ENCODE assay signal across 8 cellular contexts in genomic region chr1:204286841-204287387, GRCh38.
A peak's percentile ranks its signal among the peaks of the same experiment; 100 is the strongest.
DNase-seq lines count a peak whose midpoint lies in the region; ATAC-seq and TF ChIP-seq lines count a peak whose summit lies in the region.

No MANE protein-coding gene starts in this region.

- H3K4me1 ChIP-seq in A673 (ENCODE audit: insufficient read depth, low read length, poor library complexity, severe bottlenecking): peaks cover 17% of the 10 kb centered on the region
- H3K4me1 ChIP-seq in endocrine pancreas (ENCODE audit: control insufficient read depth, insufficient read depth, low read length): peaks cover 6% of the 10 kb centered on the region

- no peaks in the 10 kb centered on the region for H3K9me3 ChIP-seq in A673 (ENCODE audit: low read depth, low read length, poor library complexity, severe bottlenecking)
- no peaks in the 10 kb centered on the region for H3K9me3 ChIP-seq in endocrine pancreas (ENCODE audit: control insufficient read depth, low read length)

- H3K27ac Mint-ChIP-seq in activated CD4-positive, alpha-beta T cell treated with anti-CD3 and anti-CD28 coated beads for 36 hours: peak overlapping the region; percentile 87
- peak overlapping the region; percentile 65 to 80 for H3K27ac Mint-ChIP-seq in natural killer cell treated with Interleukin-12 subunit alpha and Interleukin-12 subunit beta and Interleukin-15 and Interleukin-18, amount 100 ng/mL, for 72 hours

- peaks cover 3% of the 10 kb centered on the region for H3K27me3 Mint-ChIP-seq in activated CD4-positive, alpha-beta T cell treated with anti-CD3 and anti-CD28 coated beads for 36 hours
- peaks cover 17 to 24% of the 10 kb centered on the region in 2 donors for H3K27me3 Mint-ChIP-seq in natural killer cell treated with Interleukin-12 subunit alpha and Interleukin-12 subunit beta and Interleukin-15 and Interleukin-18, amount 100 ng/mL, for 72 hours

- peak overlapping the region; percentile 50 for H3K4me3 Mint-ChIP-seq in activated CD4-positive, alpha-beta T cell treated with anti-CD3 and anti-CD28 coated beads for 36 hours
- peak overlapping the region; percentile 87 for H3K4me3 Mint-ChIP-seq in natural killer cell treated with Interleukin-12 subunit alpha and Interleukin-12 subunit beta and Interleukin-15 and Interleukin-18, amount 100 ng/mL, for 72 hours

- intact Hi-C loops in A673 (cut with micrococcal nuclease; ENCODE audit: unreplicated experiment): no loop called here
- intact Hi-C loops in activated CD4-positive, alpha-beta T cell treated with anti-CD3 and anti-CD28 coated beads for 36 hours (cut with DNase I, micrococcal nuclease): no loop called here

- BruUV-seq in A673 (replicated peaks; lab: Mats Ljungman, UMichigan): no TSS peak

- H3K9ac ChIP-seq in endocrine pancreas (ENCODE audit: control insufficient read depth, insufficient read depth, low read length): no peak overlapping the region

- H3K36me3 Mint-ChIP-seq in activated CD4-positive, alpha-beta T cell treated with anti-CD3 and anti-CD28 coated beads for 36 hours (ENCODE audit: low read depth): no peaks in the 10 kb centered on the region
- no peaks in the 10 kb centered on the region for H3K36me3 Mint-ChIP-seq in natural killer cell treated with Interleukin-12 subunit alpha and Interleukin-12 subunit beta and Interleukin-15 and Interleukin-18, amount 100 ng/mL, for 72 hours

- H3K9me3 Mint-ChIP-seq in activated CD4-positive, alpha-beta T cell treated with anti-CD3 and anti-CD28 coated beads for 36 hours (ENCODE audit: low read depth): no peaks in the 10 kb centered on the region
- H3K9me3 Mint-ChIP-seq in natural killer cell treated with Interleukin-12 subunit alpha and Interleukin-12 subunit beta and Interleukin-15 and Interleukin-18, amount 100 ng/mL, for 72 hours: no peaks in the 10 kb centered on the region

- peaks cover 8% of the 10 kb centered on the region for H3K27me3 ChIP-seq in A673 (replicated peaks; ENCODE audit: insufficient read depth, low read depth, low read length, poor library complexity)
- H3K27me3 ChIP-seq in endocrine pancreas (ENCODE audit: control insufficient read depth, insufficient read depth, low read length): no peaks in the 10 kb centered on the region

- no peak for TF ChIP-seq CTCF in A673 (conservative IDR thresholded peaks at IDR 0.05; ENCODE audit: low read depth, low read length)

- H3K4me3 ChIP-seq in A673 (ENCODE audit: low read depth, low read length, poor library complexity, severe bottlenecking) (no peak overlapping the region), endocrine pancreas (ENCODE audit: control insufficient read depth, insufficient read depth, low read length) (peak overlapping the region; percentile 6)

- peaks cover 22% of the 10 kb centered on the region for H3K4me1 Mint-ChIP-seq in activated CD4-positive, alpha-beta T cell treated with anti-CD3 and anti-CD28 coated beads for 36 hours
- H3K4me1 Mint-ChIP-seq in natural killer cell treated with Interleukin-12 subunit alpha and Interleukin-12 subunit beta and Interleukin-15 and Interleukin-18, amount 100 ng/mL, for 72 hours (ENCODE audit: low read depth in 2 of 2): peaks cover 20 to 26% of the 10 kb centered on the region in 2 donors

- ATAC-seq in activated CD4-positive, alpha-beta T cell treated with anti-CD3 and anti-CD28 coated beads for 36 hours: peak; percentile 84
- peak; percentile 71 to 73 for ATAC-seq in natural killer cell treated with Interleukin-12 subunit alpha and Interleukin-12 subunit beta and Interleukin-15 and Interleukin-18, amount 100 ng/mL, for 72 hours
- ATAC-seq in HG02588 (IDR thresholded peaks at IDR 0.05; ENCODE audit: unreplicated experiment): no peak

- H3K36me3 ChIP-seq in A673 (ENCODE audit: insufficient read depth, low read length, poor library complexity, severe bottlenecking) (no peaks in the 10 kb centered on the region), endocrine pancreas (ENCODE audit: control insufficient read depth, insufficient read depth, low read length) (no peaks in the 10 kb centered on the region)

- POLR2A ChIA-PET in A673 (lab: Charles Lee; ENCODE audit: low non-redundant PET): interaction anchor here (0.7 kb wide), 1 partner anchor 813 kb away, joined by 3 read pairs; no protein-coding TSS in a partner anchor
- POLR2A ChIA-PET in activated CD4-positive, alpha-beta T cell treated with anti-CD3 and anti-CD28 coated beads for 36 hours (lab: Charles Lee): interaction anchor here (0.6 kb wide), 1 partner anchor 67 kb away, joined by 3 read pairs; no protein-coding TSS in a partner anchor

- peak; percentile 54 for DNase-seq in A673 (ENCODE audit: low spot score)
- DNase-seq in Kasumi-1 (lab: John Stamatoyannopoulos, UW): peak; percentile 57 to 65
- DNase-seq in activated CD4-positive, alpha-beta T cell treated with anti-CD3 and anti-CD28 coated beads for 36 hours: peak; percentile 50
- DNase-seq in natural killer cell treated with Interleukin-12 subunit alpha and Interleukin-12 subunit beta and Interleukin-15 and Interleukin-18, amount 100 ng/mL, for 72 hours (ENCODE audit: low spot score): no peak
- no peak for DNase-seq in middle frontal gyrus (ENCODE audit: extremely low spot score, low spot score)
- DNase-seq in cerebellar cortex (ENCODE audit: low spot score): no peak

- CTCF ChIA-PET in A673 (lab: Charles Lee): interaction anchor here (1.1 kb wide), 1 partner anchor 73 kb away, joined by 3 read pairs; the partner anchor contains the start of gene GOLT1A
- CTCF ChIA-PET in activated CD4-positive, alpha-beta T cell treated with anti-CD3 and anti-CD28 coated beads for 36 hours (lab: Charles Lee): interaction anchor here (0.6 to 1.5 kb wide), 4 partner anchors 9 to 256 kb away, joined by 3 to 6 read pairs (median 4); no protein-coding TSS in a partner anchor

- H3K27ac ChIP-seq in A673 (ENCODE audit: low read depth, low read length, poor library complexity, severe bottlenecking): no peak overlapping the region

Comparison
In these comparisons a context has a peak if more than half of its experiments do, and no peak if none do; other contexts are left out.
1. DNase-seq: peak in A673 (single experiment), Kasumi-1 (2 of 2) and activated CD4-positive, alpha-beta T cell treated with anti-CD3 and anti-CD28 coated beads for 36 hours (single experiment); none in natural killer cell treated with Interleukin-12 subunit alpha and Interleukin-12 subunit beta and Interleukin-15 and Interleukin-18, amount 100 ng/mL, for 72 hours (single experiment), middle frontal gyrus (single experiment) and cerebellar cortex (single experiment).